In the genomic region with DNA sequence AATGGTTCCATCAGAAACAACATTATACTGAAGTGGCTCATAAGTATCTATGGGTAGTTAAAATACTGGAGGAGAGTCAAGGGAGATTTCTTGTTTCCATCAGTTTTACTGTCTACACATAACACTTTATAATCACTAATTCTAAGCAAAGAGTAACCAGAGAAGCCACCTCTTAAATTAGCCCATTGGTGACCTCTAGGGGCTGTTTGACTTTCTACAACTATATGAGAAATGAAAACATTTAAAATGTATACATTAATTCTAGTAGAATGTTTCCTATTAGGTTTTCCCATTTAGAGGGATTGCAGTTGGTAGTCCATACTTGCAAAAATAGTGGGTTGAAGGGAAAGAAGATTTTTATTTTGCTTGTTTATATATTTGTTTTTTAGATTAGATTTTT, we compare ENCODE assay signal across 10 cellular contexts.
DNase-seq lines count a peak whose midpoint lies in the region; ATAC-seq and TF ChIP-seq lines count a peak whose summit lies in the region.
"Had no signal": no experiment of that assay in that cellular context is flagged by ENCODE, and none has a peak within 500 bp of the region (broad histone marks: within the 10 kb centered on the region; RNA-seq: fewer than 3 reads in every experiment).

No MANE protein-coding gene starts in this region.

- peak; percentile 77 for ATAC-seq in GM18511 (IDR thresholded peaks at IDR 0.05; ENCODE audit: unreplicated experiment)
- ATAC-seq in HG03159 (IDR thresholded peaks at IDR 0.05; ENCODE audit: unreplicated experiment): peak; percentile 76

- peak in 2 of 4 experiments; percentile 6 to 18 for TF ChIP-seq CTCF in prostate gland (IDR thresholded peaks at IDR 0.05)

- no peaks in the 10 kb centered on the region for H3K27me3 ChIP-seq in prostate gland (replicated peaks; ENCODE audit: insufficient read depth)
- H3K27me3 ChIP-seq: SJSA1 had no signal

- H3K36me3 ChIP-seq in prostate gland: no peaks in the 10 kb centered on the region
- H3K36me3 ChIP-seq: SJSA1 had no signal

- H3K27ac ChIP-seq in prostate gland: no peak overlapping the region
- H3K27ac ChIP-seq: SJSA1 had no signal

- DNase-seq in RPMI8226 (peak; percentile 48), inferior parietal cortex (ENCODE audit: extremely low spot score) (peak; percentile 21), NCI-H1092 treated with DMSO at 0.1 percent for 48 hours (lab: John Stamatoyannopoulos, UW) (no peak), prostate gland (ENCODE audit: low spot score) (no peak), 8988T (no peak)
- no peak for DNase-seq in stimulated activated CD4-positive, alpha-beta T cell treated with anti-CD3 and anti-CD28 coated beads, Interleukin-12 subunit alpha, Interleukin-12 subunit beta, amount 100 ng/mL, for 4 hours

- no peaks in the 10 kb centered on the region for H3K4me1 ChIP-seq in prostate gland (replicated peaks)
- H3K4me1 ChIP-seq: SJSA1 had no signal

- no peaks in the 10 kb centered on the region for H3K9me3 ChIP-seq in prostate gland
- H3K9me3 ChIP-seq: SJSA1 had no signal

- intact Hi-C loops in prostate gland (cut with DNase I): no loop called here

- TF ChIP-seq POLR2A in prostate gland (IDR thresholded peaks at IDR 0.05): no peak

- H3K4me3 ChIP-seq in prostate gland: no peak overlapping the region
- H3K4me3 ChIP-seq: lung, SJSA1 had no signal

Comparison
In these comparisons a context has a peak if more than half of its experiments do, and no peak if none do; other contexts are left out.
1. DNase-seq: peak in RPMI8226 (single experiment) and inferior parietal cortex (single experiment); none in NCI-H1092 treated with DMSO at 0.1 percent for 48 hours (single experiment), prostate gland (single experiment), 8988T (single experiment) and stimulated activated CD4-positive, alpha-beta T cell treated with anti-CD3 and anti-CD28 coated beads, Interleukin-12 subunit alpha, Interleukin-12 subunit beta, amount 100 ng/mL, for 4 hours (single experiment).